In the genomic region with DNA sequence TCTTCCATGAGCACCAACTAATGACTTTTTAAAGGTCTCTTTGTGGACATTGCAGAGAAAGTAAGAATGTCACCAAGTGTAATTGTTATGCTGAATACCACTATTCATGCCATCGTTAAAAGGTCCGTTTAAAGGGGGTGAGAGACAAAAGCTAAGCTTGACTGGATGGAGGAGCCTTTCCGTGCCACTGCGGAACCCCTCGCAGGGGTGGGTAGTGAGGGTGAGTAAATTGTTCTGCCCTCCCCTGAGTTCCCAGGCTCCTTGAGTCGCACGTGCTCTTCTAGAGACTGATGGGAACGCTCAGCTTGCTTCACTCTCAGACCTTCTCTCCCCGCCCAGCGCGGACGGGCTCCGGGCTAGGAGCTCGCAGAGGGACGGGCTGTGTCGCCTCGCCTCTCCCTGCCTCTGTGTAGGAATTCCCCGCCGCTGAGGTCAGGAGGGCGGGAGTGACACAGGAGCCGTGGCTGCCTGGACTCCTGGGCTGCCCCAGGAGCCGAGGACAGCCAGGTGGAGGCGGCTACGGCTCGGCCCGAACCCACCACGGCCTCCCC, we compare ENCODE assay signal across 1 cellular context.
TF ChIP-seq lines count a peak whose summit lies in the region.

No MANE protein-coding gene starts in this region.

TF ChIP-seq in WTC11, 78 proteins besides CTCF, POLR2A, EP300 and RAD21 (continued from another document):
- TF ChIP-seq FOXP1 (CRISPR knock-in tag; IDR thresholded peaks at IDR 0.05; ENCODE audit: borderline replicate concordance): 0 out of 2 replicates have a peak, but pooled peaks have one; percentile 48
- TF ChIP-seq NFATC4 (CRISPR knock-in tag; IDR thresholded peaks at IDR 0.05): no peak
- no peak for TF ChIP-seq EMX1 (CRISPR knock-in tag; IDR thresholded peaks at IDR 0.05)
- TF ChIP-seq, protein P1, sequence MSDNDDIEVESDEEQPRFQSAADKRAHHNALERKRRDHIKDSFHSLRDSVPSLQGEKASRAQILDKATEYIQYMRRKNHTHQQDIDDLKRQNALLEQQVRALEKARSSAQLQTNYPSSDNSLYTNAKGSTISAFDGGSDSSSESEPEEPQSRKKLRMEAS (CRISPR knock-in tag; IDR thresholded peaks at IDR 0.05): peak; percentile 93
- TF ChIP-seq NFE2L1 (CRISPR knock-in tag; IDR thresholded peaks at IDR 0.05): peak; percentile 67; the same call in 1 of the 2 replicates
- TF ChIP-seq NR2C2 (CRISPR knock-in tag; IDR thresholded peaks at IDR 0.05): 0 out of 2 replicates have a peak, but pooled peaks have one; percentile 25
- TF ChIP-seq, protein P2, sequence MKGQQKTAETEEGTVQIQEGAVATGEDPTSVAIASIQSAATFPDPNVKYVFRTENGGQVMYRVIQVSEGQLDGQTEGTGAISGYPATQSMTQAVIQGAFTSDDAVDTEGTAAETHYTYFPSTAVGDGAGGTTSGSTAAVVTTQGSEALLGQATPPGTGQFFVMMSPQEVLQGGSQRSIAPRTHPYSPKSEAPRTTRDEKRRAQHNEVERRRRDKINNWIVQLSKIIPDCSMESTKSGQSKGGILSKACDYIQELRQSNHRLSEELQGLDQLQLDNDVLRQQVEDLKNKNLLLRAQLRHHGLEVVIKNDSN (CRISPR knock-in tag; IDR thresholded peaks at IDR 0.05): peak; percentile 51; the same call in 1 of the 2 replicates
- peak; percentile 47; the same call in 1 of the 2 replicates for TF ChIP-seq FOXK1 (CRISPR knock-in tag; IDR thresholded peaks at IDR 0.05)
- peak; percentile 70; the same call in 1 of the 2 replicates for TF ChIP-seq ZNF138 (CRISPR knock-in tag; conservative IDR thresholded peaks at IDR 0.05)
- TF ChIP-seq, protein P3, sequence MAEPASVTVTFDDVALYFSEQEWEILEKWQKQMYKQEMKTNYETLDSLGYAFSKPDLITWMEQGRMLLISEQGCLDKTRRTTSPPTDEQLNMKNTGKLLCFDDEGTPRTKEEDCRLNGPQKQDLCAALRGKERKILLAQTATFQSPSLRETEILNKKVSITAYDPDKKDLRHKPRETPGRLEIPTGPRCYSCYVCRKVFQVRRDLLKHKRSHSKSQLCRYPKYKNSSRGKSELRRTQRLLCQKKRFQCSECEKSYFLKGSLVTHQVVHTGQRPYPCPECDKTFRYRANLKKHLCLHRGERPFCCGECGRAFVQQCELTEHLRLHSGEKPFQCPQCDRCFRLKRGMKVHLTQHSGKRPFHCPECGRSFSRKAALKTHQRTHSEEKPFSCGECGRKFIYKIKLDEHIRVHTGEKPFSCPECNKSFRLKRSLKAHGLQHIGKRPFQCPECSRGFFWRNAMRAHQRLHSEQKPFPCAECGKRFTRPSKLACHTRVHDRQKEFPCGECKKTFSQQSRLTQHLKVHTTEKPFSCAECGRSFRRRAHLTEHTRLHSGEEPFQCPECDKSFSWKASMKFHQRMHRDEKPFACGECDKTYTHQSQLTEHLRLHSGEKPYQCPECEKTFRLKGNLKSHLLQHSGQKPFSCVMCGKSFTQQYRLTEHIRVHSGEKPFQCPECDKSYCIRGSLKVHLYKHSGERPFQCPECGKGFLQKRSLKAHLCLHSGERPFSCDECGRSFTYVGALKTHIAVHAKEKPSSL (CRISPR knock-in tag; conservative IDR thresholded peaks at IDR 0.05): no peak
- TF ChIP-seq TEAD1 (CRISPR knock-in tag; IDR thresholded peaks at IDR 0.05): peak; percentile 47; the same call in 1 of the 2 replicates
- TF ChIP-seq, protein P4, sequence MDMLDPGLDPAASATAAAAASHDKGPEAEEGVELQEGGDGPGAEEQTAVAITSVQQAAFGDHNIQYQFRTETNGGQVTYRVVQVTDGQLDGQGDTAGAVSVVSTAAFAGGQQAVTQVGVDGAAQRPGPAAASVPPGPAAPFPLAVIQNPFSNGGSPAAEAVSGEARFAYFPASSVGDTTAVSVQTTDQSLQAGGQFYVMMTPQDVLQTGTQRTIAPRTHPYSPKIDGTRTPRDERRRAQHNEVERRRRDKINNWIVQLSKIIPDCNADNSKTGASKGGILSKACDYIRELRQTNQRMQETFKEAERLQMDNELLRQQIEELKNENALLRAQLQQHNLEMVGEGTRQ (CRISPR knock-in tag; IDR thresholded peaks at IDR 0.05): peak; percentile 66
- TF ChIP-seq, protein P5, sequence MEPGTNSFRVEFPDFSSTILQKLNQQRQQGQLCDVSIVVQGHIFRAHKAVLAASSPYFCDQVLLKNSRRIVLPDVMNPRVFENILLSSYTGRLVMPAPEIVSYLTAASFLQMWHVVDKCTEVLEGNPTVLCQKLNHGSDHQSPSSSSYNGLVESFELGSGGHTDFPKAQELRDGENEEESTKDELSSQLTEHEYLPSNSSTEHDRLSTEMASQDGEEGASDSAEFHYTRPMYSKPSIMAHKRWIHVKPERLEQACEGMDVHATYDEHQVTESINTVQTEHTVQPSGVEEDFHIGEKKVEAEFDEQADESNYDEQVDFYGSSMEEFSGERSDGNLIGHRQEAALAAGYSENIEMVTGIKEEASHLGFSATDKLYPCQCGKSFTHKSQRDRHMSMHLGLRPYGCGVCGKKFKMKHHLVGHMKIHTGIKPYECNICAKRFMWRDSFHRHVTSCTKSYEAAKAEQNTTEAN (CRISPR knock-in tag; IDR thresholded peaks at IDR 0.05): peak; percentile 91
- TF ChIP-seq SP1 (CRISPR knock-in tag; conservative IDR thresholded peaks at IDR 0.05): peak; percentile 54; the same call in 1 of the 2 replicates
- peak; percentile 29; the same call in 1 of the 2 replicates for TF ChIP-seq ETV6 (CRISPR knock-in tag; IDR thresholded peaks at IDR 0.05)
